Comparison of ENCODE assay signal across 7 cellular contexts in genomic region chr2:40953341-40953740, GRCh38.
"Had no signal": no experiment of that assay in that cellular context is flagged by ENCODE, and none has a peak within 500 bp of the region (broad histone marks: within the 10 kb centered on the region; RNA-seq: fewer than 3 reads in every experiment).

No MANE protein-coding gene starts in this region.

- H3K9me3 ChIP-seq: HAP-1 had no signal

- DNase-seq: H7, HFFc6, KG1 had no signal

- H3K27ac ChIP-seq: HL-60 had no signal

- H3K36me3 ChIP-seq: HAP-1 had no signal

- ATAC-seq: GM23338, HCT116 had no signal

- H3K4me3 ChIP-seq: GM23338, HAP-1 had no signal

- H3K4me1 ChIP-seq: HAP-1 had no signal

- H3K4me2 ChIP-seq: GM23338 had no signal

- H2AFZ ChIP-seq: GM23338 had no signal
